Comparison of ENCODE assay signal across 9 cellular contexts in genomic region chr12:124734224-124734788, GRCh38.
DNase-seq lines count a peak whose midpoint lies in the region; ATAC-seq and TF ChIP-seq lines count a peak whose summit lies in the region.
"Had no signal": no experiment of that assay in that cellular context is flagged by ENCODE, and none has a peak within 500 bp of the region (broad histone marks: within the 10 kb centered on the region; RNA-seq: fewer than 3 reads in every experiment).

No MANE protein-coding gene starts in this region.

- H3K27ac ChIP-seq in H9 (ENCODE audit: insufficient read length, low read depth, low read length) (no peak overlapping the region), endodermal cell (ENCODE audit: low read depth, low read length) (no peak overlapping the region)

- H3K4me1 Mint-ChIP-seq in H9 (peaks cover 15 to 22% of the 10 kb centered on the region in 2 experiments), endodermal cell (peaks cover 12% of the 10 kb centered on the region)

- peak; percentile 65 for TF ChIP-seq CTCF in H9 (conservative IDR thresholded peaks at IDR 0.05)
- peak; percentile 81 for TF ChIP-seq CTCF in endodermal cell (conservative IDR thresholded peaks at IDR 0.05)

- no peak overlapping the region for H2BK20ac ChIP-seq in H9 (ENCODE audit: low read depth, low read length, poor library complexity, severe bottlenecking)

- H3K36me3 Mint-ChIP-seq in H9 (ENCODE audit: insufficient read depth in 1 of 3, low read depth in 3 of 3) (no peaks in the 10 kb centered on the region), endodermal cell (ENCODE audit: low read depth) (no peaks in the 10 kb centered on the region)

- H3K79me1 ChIP-seq in H9 (ENCODE audit: insufficient read depth, low read depth, low read length, poor library complexity, severe bottlenecking) = no peaks in the 10 kb centered on the region

- no peaks in the 10 kb centered on the region for H3K27me3 ChIP-seq in H9 (ENCODE audit: insufficient read depth, low read length)
- H3K27me3 ChIP-seq in endodermal cell (ENCODE audit: control insufficient read depth, insufficient read depth, low read length, poor library complexity, severe bottlenecking) = no peaks in the 10 kb centered on the region

- H4K5ac ChIP-seq in H9 (ENCODE audit: insufficient read length, low read depth, low read length) = no peak overlapping the region

- no peak overlapping the region for H2BK120ac ChIP-seq in H9 (ENCODE audit: low read depth, low read length, poor library complexity, severe bottlenecking)

- H3K23me2 ChIP-seq in H9 (ENCODE audit: insufficient read length, low read depth, low read length, poor library complexity, severe bottlenecking) = no peaks in the 10 kb centered on the region

- no peak overlapping the region for H2BK12ac ChIP-seq in H9 (ENCODE audit: insufficient read length, low read depth, low read length)

- ATAC-seq in HG02884 (IDR thresholded peaks at IDR 0.05; ENCODE audit: unreplicated experiment) = no peak
- no peak for ATAC-seq in HG02981 (IDR thresholded peaks at IDR 0.05; ENCODE audit: unreplicated experiment)
- no peak for ATAC-seq in esophagus mucosa

- no peak overlapping the region for H4K91ac ChIP-seq in H9 (ENCODE audit: insufficient read length, low read depth, low read length)

- no peak overlapping the region for H2AK5ac ChIP-seq in H9 (ENCODE audit: insufficient read length, low read length)

- H3K4me1 ChIP-seq in H9 (ENCODE audit: insufficient read depth, low read length) (no peaks in the 10 kb centered on the region), endodermal cell (ENCODE audit: control insufficient read depth, insufficient read depth, low read length) (peaks cover 7% of the 10 kb centered on the region)

- no peak overlapping the region for H4K8ac ChIP-seq in H9 (replicated peaks; ENCODE audit: insufficient read length, low read depth, low read length)

- H2BK15ac ChIP-seq in H9 (ENCODE audit: low read depth, low read length) = no peak overlapping the region

- peaks cover 10% of the 10 kb centered on the region for H3K27me3 Mint-ChIP-seq in H9 (ENCODE audit: low read depth)
- H3K27me3 Mint-ChIP-seq in endodermal cell (ENCODE audit: insufficient read depth) = no peaks in the 10 kb centered on the region

- H2AFZ ChIP-seq in H9 (ENCODE audit: low read length) = no peak overlapping the region

- peak; percentile 94 for DNase-seq in H9
- DNase-seq in NOMO-1 treated with DMSO at 0.1 percent for 48 hours (lab: John Stamatoyannopoulos, UW; ENCODE audit: unreplicated experiment) = peak; percentile 90
- peak; percentile 97 for DNase-seq in endodermal cell
- DNase-seq in pons (ENCODE audit: low spot score) = peak; percentile 75
- DNase-seq in activated CD4-positive, alpha-beta T cell treated with anti-CD3 and anti-CD28 coated beads, Interleukin-2, amount 50 U/mL, for 4 hours = no peak
- DNase-seq: activated gamma-delta T cell had no signal

- no CpG with 5 or more reads among the region's 22 CpGs for WGBS in H9 (ENCODE audit: extremely low coverage, insufficient read length, low lambda C conversion rate)
- 41 to 52% methylated on average over 14 to 22 of the region's 22 CpGs for WGBS in endodermal cell (ENCODE audit: insufficient coverage in 1 of 2, insufficient read length in 1 of 2), 2 experiments

- H3K56ac ChIP-seq in H9 (ENCODE audit: insufficient read length, low read depth, low read length) = no peak overlapping the region

- H3K4me2 ChIP-seq in H9 (ENCODE audit: insufficient read depth, insufficient read length, low read length) = no peak overlapping the region

- H4K20me1 ChIP-seq in H9 (ENCODE audit: control insufficient read depth, insufficient read depth, insufficient read length) = no peaks in the 10 kb centered on the region

- H3K9me3 Mint-ChIP-seq in H9 = no peaks in the 10 kb centered on the region; a peak in 1 of 5 replicates
- peaks cover 3% of the 10 kb centered on the region for H3K9me3 Mint-ChIP-seq in endodermal cell

- no peak overlapping the region for H3K18ac ChIP-seq in H9 (ENCODE audit: insufficient read length, low read depth, low read length)

- H3K9me3 ChIP-seq in H9 (ENCODE audit: control insufficient read depth, low read depth, low read length) (no peaks in the 10 kb centered on the region), endodermal cell (ENCODE audit: control insufficient read depth, low read length) (peaks cover 5% of the 10 kb centered on the region)

- H3T11ph ChIP-seq in H9 (ENCODE audit: low read length) = no peak overlapping the region

- H3K27ac Mint-ChIP-seq in H9 (peak overlapping the region; percentile 73 to 86 (median 77); a peak in 4 of 7 replicates), endodermal cell (peak overlapping the region; percentile 87)

- peak overlapping the region in 1 of 2 experiments; percentile 14; a peak in 1 of 5 replicates for H3K4me3 Mint-ChIP-seq in H9
- H3K4me3 Mint-ChIP-seq in endodermal cell = no peak overlapping the region

- H3K79me2 ChIP-seq in H9 (ENCODE audit: insufficient read depth, low read length) = no peaks in the 10 kb centered on the region

- no peak overlapping the region for H2BK5ac ChIP-seq in H9 (ENCODE audit: insufficient read length, low read length)

- no peak overlapping the region for H3K4ac ChIP-seq in H9 (ENCODE audit: low read depth, low read length)

- no peak overlapping the region for H3K9ac ChIP-seq in H9 (ENCODE audit: extremely low read depth, insufficient read length, low read length)
- H3K9ac ChIP-seq in endodermal cell (ENCODE audit: extremely low read depth, low read length, poor library complexity, severe bottlenecking) = no peak overlapping the region

- H3K36me3 ChIP-seq in endodermal cell (ENCODE audit: control insufficient read depth, insufficient read depth, low read length) = no peaks in the 10 kb centered on the region

- no peak overlapping the region for H3K4me3 ChIP-seq in endodermal cell (ENCODE audit: low read length)

- H3K23ac ChIP-seq in H9 (ENCODE audit: insufficient read length, low read depth, low read length) = no peak overlapping the region

- no peak overlapping the region; the same call in 1 of the 2 replicates for H3K14ac ChIP-seq in H9 (ENCODE audit: insufficient read depth, low read length)

Comparison
In these comparisons a context has a peak if more than half of its experiments do, and no peak if none do; other contexts are left out.
1. DNase-seq: peak in H9 (single experiment), NOMO-1 treated with DMSO at 0.1 percent for 48 hours (single experiment), endodermal cell (single experiment) and pons (single experiment); none in activated CD4-positive, alpha-beta T cell treated with anti-CD3 and anti-CD28 coated beads, Interleukin-2, amount 50 U/mL, for 4 hours (0 of 2).